19 cellular contexts compared by ENCODE assay signal in the genomic region with DNA sequence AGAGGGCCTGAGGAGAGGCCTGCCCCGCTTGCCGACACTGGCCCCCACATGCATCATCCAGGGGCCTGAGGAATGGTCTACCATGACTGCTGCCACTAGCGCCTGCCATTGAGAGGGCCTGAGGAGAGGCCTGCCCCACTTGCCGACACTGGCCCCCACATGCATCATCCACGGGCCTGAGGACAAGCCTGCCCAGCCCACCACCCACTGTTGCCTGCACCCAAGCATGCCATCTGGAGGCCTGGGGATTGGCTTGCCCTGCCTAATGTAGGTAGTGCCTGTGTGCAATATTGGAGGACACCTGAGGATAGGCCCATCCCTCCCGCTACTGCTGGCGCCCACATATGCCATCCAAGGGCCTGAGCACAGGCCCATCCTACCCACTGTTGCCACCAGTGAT. TPM values are rescaled to one million over a fixed set of nuclear protein-coding genes. Genes with fewer than 3 reads are reported as not detected.
A peak's percentile ranks its signal among the peaks of the same experiment; 100 is the strongest.
DNase-seq lines count a peak whose midpoint lies in the region; ATAC-seq and TF ChIP-seq lines count a peak whose summit lies in the region.
"Had no signal": no experiment of that assay in that cellular context is flagged by ENCODE, and none has a peak within 500 bp of the region (broad histone marks: within the 10 kb centered on the region; RNA-seq: fewer than 3 reads in every experiment).

No MANE protein-coding gene starts in this region.

- no peak overlapping the region for H3K9ac ChIP-seq in neuronal stem cell (ENCODE audit: low read depth, low read length, poor library complexity)

- H3K4me2 ChIP-seq in neuronal stem cell (ENCODE audit: insufficient read depth, low read length, poor library complexity, severe bottlenecking), result no peak overlapping the region
- H3K4me2 ChIP-seq: A549, GM23338 had no signal

- ATAC-seq in left ventricle myocardium superior, result no peak
- ATAC-seq: A549, GM23338, HCT116 had no signal

- H3K4me1 ChIP-seq in right atrium auricular region (no peaks in the 10 kb centered on the region), neuronal stem cell (ENCODE audit: control insufficient read depth in 2 of 2, insufficient read depth in 1 of 2, low read depth in 1 of 2, low read length in 2 of 2) (no peaks in the 10 kb centered on the region), vagina (no peaks in the 10 kb centered on the region)
- H3K4me1 ChIP-seq: A549, Caco-2 had no signal

- H4K91ac ChIP-seq in neuronal stem cell (ENCODE audit: low read depth, low read length, poor library complexity), result no peak overlapping the region

- no peak overlapping the region for H2BK5ac ChIP-seq in neuronal stem cell (ENCODE audit: low read length)

- TF ChIP-seq CTCF in right atrium auricular region (IDR thresholded peaks at IDR 0.05) (no peak), vagina (IDR thresholded peaks at IDR 0.05) (no peak)

- no peak overlapping the region for H2BK120ac ChIP-seq in neuronal stem cell (ENCODE audit: low read depth, low read length)

- no peak overlapping the region for H3K4me3 ChIP-seq in right atrium auricular region
- no peak overlapping the region for H3K4me3 ChIP-seq in neuronal stem cell (ENCODE audit: low read length in 2 of 2)
- no peak overlapping the region for H3K4me3 ChIP-seq in vagina
- H3K4me3 ChIP-seq: A549, GM23338 had no signal

- H3K27ac ChIP-seq in right atrium auricular region (no peak overlapping the region), neuronal stem cell (replicated peaks; ENCODE audit: low read length) (no peak overlapping the region), vagina (no peak overlapping the region)
- H3K27ac ChIP-seq: 22Rv1, A549, C4-2B, HL-60 had no signal

- H2BK12ac ChIP-seq in neuronal stem cell (ENCODE audit: low read length), result no peak overlapping the region

- H3K27me3 ChIP-seq in right atrium auricular region, result no peaks in the 10 kb centered on the region
- no peaks in the 10 kb centered on the region for H3K27me3 ChIP-seq in neuronal stem cell (ENCODE audit: control insufficient read depth in 3 of 3, insufficient read depth in 3 of 3, low read depth in 1 of 3, low read length in 3 of 3)
- no peaks in the 10 kb centered on the region for H3K27me3 ChIP-seq in vagina

- H3K9me3 ChIP-seq in right atrium auricular region (peaks cover under 1 to 2% of the 10 kb centered on the region in 2 donors), neuronal stem cell (replicated peaks in 1 of 2; ENCODE audit: control insufficient read depth in 2 of 2, insufficient read depth in 1 of 2, low read depth in 1 of 2, low read length in 2 of 2) (peaks cover 14 to 34% of the 10 kb centered on the region in 2 donors), vagina (peaks cover 5% of the 10 kb centered on the region)

- no peak overlapping the region for H4K8ac ChIP-seq in neuronal stem cell (ENCODE audit: low read depth, low read length)

- H3K4ac ChIP-seq in neuronal stem cell (ENCODE audit: low read length), result no peak overlapping the region

- no peak overlapping the region for H2AK5ac ChIP-seq in neuronal stem cell (ENCODE audit: low read depth, low read length)

- intact Hi-C loops in left ventricle myocardium superior (cut with micrococcal nuclease), result no loop called here
- intact Hi-C loops in vagina (cut with DNase I), result no loop called here

- DNase-seq in activated CD8-positive, alpha-beta memory T cell treated with anti-CD3 and anti-CD28 coated beads for 24 hours, result peak; percentile 32
- DNase-seq in activated CD8-positive, alpha-beta memory T cell treated with anti-CD3 and anti-CD28 coated beads, Interleukin-2, amount 50 U/mL, for 4 hours, result no peak
- DNase-seq in right atrium auricular region (ENCODE audit: low spot score) (peak; percentile 16), left ventricle myocardium superior (no peak), neuronal stem cell (ENCODE audit: low spot score) (no peak), vagina (ENCODE audit: extremely low spot score in 2 of 2) (peak; percentile 60 to 87), NCI-H146 (lab: John Stamatoyannopoulos, UW) (no peak)
- DNase-seq in activated naive CD4-positive, alpha-beta T cell (lab: John Stamatoyannopoulos, UW), result no peak
- DNase-seq: AML-193; Caco-2; CD4-positive, alpha-beta T cell; GF-D8; HFFc6 had no signal

- no peak overlapping the region for H3K14ac ChIP-seq in neuronal stem cell (ENCODE audit: low read length)

- TF ChIP-seq POLR2A in vagina (IDR thresholded peaks at IDR 0.05), result no peak

- H3K18ac ChIP-seq in neuronal stem cell (ENCODE audit: low read length), result no peak overlapping the region

- peak overlapping the region; percentile 57 for H3K23ac ChIP-seq in neuronal stem cell (ENCODE audit: low read depth, low read length, poor library complexity)

- peaks cover 1% of the 10 kb centered on the region for H3K79me1 ChIP-seq in neuronal stem cell (ENCODE audit: low read depth, low read length)

- H3K36me3 ChIP-seq in right atrium auricular region, result no peaks in the 10 kb centered on the region
- H3K36me3 ChIP-seq in neuronal stem cell (replicated peaks in 1 of 2; ENCODE audit: control insufficient read depth in 2 of 2, insufficient read depth in 2 of 2, low read length in 2 of 2), result peaks cover 0 to 8% of the 10 kb centered on the region in 2 donors
- H3K36me3 ChIP-seq in vagina, result peaks cover 0 to 1% of the 10 kb centered on the region in 2 donors

- no CpG with 5 or more reads among the region's 7 CpGs for WGBS in neuronal stem cell (ENCODE audit: extremely low coverage in 2 of 2, insufficient read length in 2 of 2, insufficient replicate concordance in 1 of 2), 2 donors

- no peak overlapping the region for H2BK15ac ChIP-seq in neuronal stem cell (ENCODE audit: low read length)

- H2AFZ ChIP-seq in neuronal stem cell (ENCODE audit: low read length), result no peak overlapping the region
- H2AFZ ChIP-seq: GM23338 had no signal

RNA-seq across cellular contexts. Expression of a gene that starts 24.4 kb away (rescaled TPM):
- total RNA-seq in right atrium auricular region (1 to 10 TPM; 1.4 to 6.9 TPM), left ventricle myocardium superior (3.0 TPM), vagina (1.2 TPM)
- polyA plus RNA-seq in neuronal stem cell (2013, experiment 1 of 2), result 1.5 TPM
- 1.6 TPM for polyA plus RNA-seq in neuronal stem cell (2013, experiment 2 of 2)

Comparison
In these comparisons a context has a peak if more than half of its experiments do, and no peak if none do; other contexts are left out.
1. DNase-seq: peak in activated CD8-positive, alpha-beta memory T cell treated with anti-CD3 and anti-CD28 coated beads for 24 hours (single experiment), right atrium auricular region (single experiment) and vagina (2 of 2); none in activated CD8-positive, alpha-beta memory T cell treated with anti-CD3 and anti-CD28 coated beads, Interleukin-2, amount 50 U/mL, for 4 hours (single experiment), left ventricle myocardium superior (single experiment), neuronal stem cell (single experiment), NCI-H146 (single experiment) and activated naive CD4-positive, alpha-beta T cell (0 of 4).